In the genomic region with DNA sequence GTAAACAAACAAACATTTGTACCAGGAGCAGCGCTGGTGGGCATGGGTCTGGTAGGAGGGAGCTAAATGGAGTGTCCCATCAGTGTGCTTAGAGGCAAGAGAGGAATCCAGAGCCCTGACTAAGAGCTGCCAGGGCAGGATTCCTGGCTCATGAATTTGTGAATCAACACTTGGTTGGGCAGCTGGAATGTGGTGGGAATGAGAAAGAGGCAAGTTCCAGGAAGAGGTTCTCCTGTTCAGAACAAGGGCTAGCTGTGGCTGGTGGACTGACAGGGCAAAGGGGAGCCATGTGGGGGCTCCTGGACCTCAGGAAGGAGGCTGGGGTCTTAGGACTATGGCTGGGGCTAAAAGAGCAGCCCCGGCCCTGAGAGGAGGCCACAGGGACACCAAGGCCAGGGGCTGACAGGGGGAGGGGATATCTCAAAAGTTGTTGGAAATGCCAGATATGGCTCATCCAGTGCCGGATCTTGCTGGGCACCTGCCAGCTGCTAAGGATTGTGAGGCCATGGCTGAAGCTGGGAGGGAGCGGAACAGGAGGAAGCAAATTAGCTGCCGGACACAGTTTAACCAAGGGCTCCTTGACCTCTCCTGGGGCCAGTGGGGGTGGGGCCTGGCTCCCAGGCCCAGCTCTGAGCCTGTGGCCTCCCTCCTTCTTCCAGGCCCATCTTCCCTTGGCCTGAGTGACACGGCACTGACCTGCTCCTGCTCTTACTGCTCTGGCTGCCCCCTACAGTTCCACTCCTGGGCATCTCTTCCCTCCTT, we compare ENCODE assay signal across 10 cellular contexts. TPM values are rescaled to one million over a fixed set of nuclear protein-coding genes. Genes with fewer than 3 reads are reported as not detected.
A peak's percentile ranks its signal among the peaks of the same experiment; 100 is the strongest.
DNase-seq lines count a peak whose midpoint lies in the region; ATAC-seq and TF ChIP-seq lines count a peak whose summit lies in the region.
"Had no signal": no experiment of that assay in that cellular context is flagged by ENCODE, and none has a peak within 500 bp of the region (broad histone marks: within the 10 kb centered on the region; RNA-seq: fewer than 3 reads in every experiment).

No MANE protein-coding gene starts in this region.

- no peaks in the 10 kb centered on the region for H3K9me3 Mint-ChIP-seq in MCF 10A (ENCODE audit: unreplicated experiment)
- H3K9me3 Mint-ChIP-seq: IgD-negative memory B cell had no signal

- POLR2A ChIA-PET in MCF 10A (lab: Yijun Ruan, JAX) = interaction anchor here (0.5 kb wide), 1 partner anchor 32 kb away, joined by 3 read pairs; no protein-coding TSS in a partner anchor

- no TSS peak for BruUV-seq in MCF 10A (replicated peaks; lab: Mats Ljungman, UMichigan)

- peak overlapping the region; percentile 40 for H3K27ac Mint-ChIP-seq in MCF 10A (ENCODE audit: low read depth, unreplicated experiment)

- CTCF ChIA-PET in MCF 10A (lab: Yijun Ruan, JAX) = interaction anchor here (0.5 to 0.6 kb wide), 2 partner anchors 65 to 72 kb away, joined by 4 read pairs; no protein-coding TSS in a partner anchor

- H3K4me3 Mint-ChIP-seq in MCF 10A (ENCODE audit: unreplicated experiment) = no peak overlapping the region

- intact Hi-C loops in MCF 10A (cut with micrococcal nuclease) = no loop called here

- no peaks in the 10 kb centered on the region for H3K27me3 Mint-ChIP-seq in MCF 10A (ENCODE audit: insufficient read depth, unreplicated experiment)

- H3K36me3 Mint-ChIP-seq in MCF 10A (ENCODE audit: insufficient read depth, unreplicated experiment) = peaks cover 6% of the 10 kb centered on the region

- DNase-seq in HT1080 (ENCODE audit: low read depth) (peak; percentile 93), MCF 10A (ENCODE audit: unreplicated experiment) (peak; percentile 65), kidney glomerular epithelial cell (lab: John Stamatoyannopoulos, UW) (peak; percentile 98), stromal cell of bone marrow (ENCODE audit: low read depth) (peak; percentile 98), NCI-H146 treated with DMSO at 0.1 percent for 48 hours (lab: John Stamatoyannopoulos, UW; ENCODE audit: unreplicated experiment) (no peak), NCI-H2107 (lab: John Stamatoyannopoulos, UW) (no peak)
- DNase-seq: stimulated activated CD4-positive, alpha-beta T cell treated with anti-CD3 and anti-CD28 coated beads, Interleukin-2, amount 100 ng/mL, for 24 hours had no signal

- no peak for TF ChIP-seq CTCF in MCF 10A (IDR thresholded peaks at IDR 0.05; ENCODE audit: unreplicated experiment)

- ATAC-seq in HG02623 (IDR thresholded peaks at IDR 0.05; ENCODE audit: unreplicated experiment) (no peak), GM18505 (IDR thresholded peaks at IDR 0.05; ENCODE audit: unreplicated experiment) (no peak)

- TF ChIP-seq POLR2A in GM18505 (IDR thresholded peaks at IDR 0.05; ENCODE audit: borderline replicate concordance, extremely low read depth, insufficient read depth, insufficient read length) = no peak

- H3K4me1 Mint-ChIP-seq in MCF 10A (ENCODE audit: insufficient read depth, unreplicated experiment) = peaks cover 8% of the 10 kb centered on the region
- H3K4me1 Mint-ChIP-seq: IgD-negative memory B cell had no signal

RNA-seq across cellular contexts. Expression of gene P2RY6, which starts 14.6 kb away (rescaled TPM):
- total RNA-seq in HT1080 (2014; rRNA removed; shearing (Covaris generic)) = 0.33 TPM in 1 of 2 replicates, not detected in the other
- 0.94 and 1.4 TPM in 2 replicates for polyA plus RNA-seq in HT1080 (2015; cell fraction: cytosol; rRNA removed)
- 0.26 and 1.6 TPM in 2 replicates for polyA plus RNA-seq in HT1080 (2015; cell fraction: nucleus; rRNA removed)
- not detected in 2 replicates for total RNA-seq in MCF 10A (2022)
- polyA plus RNA-seq: IgD-negative memory B cell had no signal

RNA-seq across cellular contexts. Expression of gene P2RY2, which starts 39.4 kb away (rescaled TPM):
- 0.05 TPM in 1 of 2 replicates, not detected in the other for total RNA-seq in HT1080 (2014; rRNA removed; shearing (Covaris generic))
- polyA plus RNA-seq in HT1080 (2015; cell fraction: cytosol; rRNA removed) = not detected in 2 replicates
- 0.07 TPM in 2 replicates for polyA plus RNA-seq in HT1080 (2015; cell fraction: nucleus; rRNA removed)
- total RNA-seq in MCF 10A (2022) = 0.56 and 1.0 TPM in 2 replicates

RNA-seq across cellular contexts. Expression of gene ARHGEF17, which starts 50.6 kb away (rescaled TPM):
- 8.2 and 8.8 TPM in 2 replicates for total RNA-seq in HT1080 (2014; rRNA removed; shearing (Covaris generic))
- 7.9 and 9.0 TPM in 2 replicates for polyA plus RNA-seq in HT1080 (2015; cell fraction: cytosol; rRNA removed)
- polyA plus RNA-seq in HT1080 (2015; cell fraction: nucleus; rRNA removed) = 79.3 and 89.1 TPM in 2 replicates
- 27.6 and 29.3 TPM in 2 replicates for total RNA-seq in MCF 10A (2022)
- polyA plus RNA-seq: IgD-negative memory B cell had no signal

Comparison
In these comparisons a context has a peak if more than half of its experiments do, and no peak if none do; other contexts are left out.
1. DNase-seq: peak in HT1080 (single experiment), MCF 10A (single experiment), kidney glomerular epithelial cell (single experiment) and stromal cell of bone marrow (single experiment); none in NCI-H146 treated with DMSO at 0.1 percent for 48 hours (single experiment) and NCI-H2107 (single experiment).